ENCODE assay signal across 19 cellular contexts in genomic region chr1:10626781-10627410, GRCh38.
DNase-seq lines count a peak whose midpoint lies in the region; ATAC-seq, FAIRE-seq and TF ChIP-seq lines count a peak whose summit lies in the region.
"Had no signal": no experiment of that assay in that cellular context is flagged by ENCODE, and none has a peak within 500 bp of the region (broad histone marks: within the 10 kb centered on the region; RNA-seq: fewer than 3 reads in every experiment).

No MANE protein-coding gene starts in this region.

- no peaks in the 10 kb centered on the region for H4K20me1 ChIP-seq in HepG2 (ENCODE audit: insufficient read depth, low read length)

- H3K4me1 Mint-ChIP-seq in naive thymus-derived CD8-positive, alpha-beta T cell, result no peaks in the 10 kb centered on the region

- TF ChIP-seq POLR2A in right lobe of liver (IDR thresholded peaks at IDR 0.05) (no peak), HepG2 (IDR thresholded peaks at IDR 0.05; ENCODE audit: insufficient read depth in 1 of 2, low read depth in 2 of 2, low read length in 2 of 2) (no peak)

- CTCF ChIA-PET in HepG2 (lab: Yijun Ruan, JAX; ENCODE audit: low intra/inter-chr PET ratio, low total read pairs), result no interaction called here

- in situ Hi-C loops in HepG2 (cut with HindIII; ENCODE audit: extremely low pct_ligation_motif_present, low pct_unique_long_range_greater_than_20kb), result no loop called here

- intact Hi-C loops in right lobe of liver (cut with DNase I), result no loop called here
- intact Hi-C loops in HepG2 (cut with micrococcal nuclease; ENCODE audit: unreplicated experiment), result loop anchor here (10.0 kb wide), 1 partner anchor 112 kb away; no protein-coding TSS in a partner anchor
- intact Hi-C loops in posterior vena cava (cut with DNase I), result no loop called here
- intact Hi-C loops in aorta (cut with DNase I), result no loop called here

- H3K4me3 Mint-ChIP-seq in naive thymus-derived CD8-positive, alpha-beta T cell, result no peak overlapping the region
- H3K4me3 Mint-ChIP-seq: CD4-positive, alpha-beta T cell had no signal

- no peaks in the 10 kb centered on the region for H3K79me2 ChIP-seq in HepG2 (ENCODE audit: insufficient read depth, low read length)

- DNase-seq in right lobe of liver (peak in 2 of 3 donors; percentile 17 to 38), HepG2 (ENCODE audit: low spot score) (no peak), bronchial epithelial cell (ENCODE audit: low read depth) (peak; percentile 65), posterior vena cava (ENCODE audit: low spot score) (peak; percentile 41), aorta (peak; percentile 39 to 57), SW 1271 (lab: John Stamatoyannopoulos, UW) (no peak), UCSD-AML1 (lab: John Stamatoyannopoulos, UW; ENCODE audit: unreplicated experiment) (no peak)
- DNase-seq in naive thymus-derived CD8-positive, alpha-beta T cell, result no peak
- DNase-seq: DMS53; MV-4-11; NCI-H1417; NCI-H187 treated with DMSO at 0.1 percent for 48 hours; NCI-H446; NK-92 treated with Interleukin-12 subunit alpha and Interleukin-12 subunit beta, amount 100 ng/mL, for 24 hours; SIG-M5 had no signal

- no peaks in the 10 kb centered on the region for H3K9me3 Mint-ChIP-seq in naive thymus-derived CD8-positive, alpha-beta T cell
- H3K9me3 Mint-ChIP-seq: CD4-positive, alpha-beta T cell had no signal

- H3K4me1 ChIP-seq in right lobe of liver (peaks cover 0 to 26% (median 11%) of the 10 kb centered on the region in 4 donors), HepG2 (ENCODE audit: insufficient read depth, low read length) (peaks cover 10% of the 10 kb centered on the region), aorta (ENCODE audit: control insufficient read depth in 1 of 2, insufficient read depth in 2 of 2, low read length in 2 of 2) (no peaks in the 10 kb centered on the region)

- H3K9me3 ChIP-seq in right lobe of liver (no peaks in the 10 kb centered on the region), HepG2 (ENCODE audit: low read length) (no peaks in the 10 kb centered on the region), aorta (ENCODE audit: control insufficient read depth, low read length) (no peaks in the 10 kb centered on the region)

- no peak overlapping the region for H3K4me3 ChIP-seq in right lobe of liver
- no peak overlapping the region for H3K4me3 ChIP-seq in HepG2 (replicated peaks in 1 of 3; ENCODE audit: insufficient read depth in 1 of 3, low read depth in 2 of 3, low read length in 3 of 3)
- H3K4me3 ChIP-seq in bronchial epithelial cell (ENCODE audit: low read depth, low read length), result no peak overlapping the region
- H3K4me3 ChIP-seq in aorta (ENCODE audit: low read length in 2 of 2), result no peak overlapping the region
- H3K4me3 ChIP-seq: K562 had no signal

- no peak overlapping the region for H2AFZ ChIP-seq in HepG2 (ENCODE audit: low read length)

- no peak for ATAC-seq in right lobe of liver
- ATAC-seq in HepG2, result no peak
- ATAC-seq in aorta (ENCODE audit: low FRiP score), result no peak
- no peak for ATAC-seq in naive thymus-derived CD8-positive, alpha-beta T cell
- ATAC-seq: K562 had no signal

- WGBS in right lobe of liver (ENCODE audit: insufficient coverage, low coverage, low lambda C conversion rate, missing lambda C conversion rate), result 81% methylated on average over 14 of the region's 22 CpGs
- WGBS in HepG2 (ENCODE audit: low lambda C conversion rate), result 97% methylated on average over 22 of the region's 22 CpGs
- 90 to 93% methylated on average over 22 of the region's 22 CpGs for WGBS in aorta, 2 donors

- H3K4me2 ChIP-seq in HepG2 (ENCODE audit: low read depth, low read length), result no peak overlapping the region

- no peak for TF ChIP-seq CTCF in right lobe of liver (IDR thresholded peaks at IDR 0.05)
- TF ChIP-seq CTCF in HepG2 (CRISPR knock-in tag; IDR thresholded peaks at IDR 0.05), result no peak
- TF ChIP-seq CTCF in bronchial epithelial cell (IDR thresholded peaks at IDR 0.05; ENCODE audit: insufficient read depth, low read length, severe bottlenecking), result no peak

- H3K27ac Mint-ChIP-seq in naive thymus-derived CD8-positive, alpha-beta T cell, result no peak overlapping the region
- H3K27ac Mint-ChIP-seq: CD4-positive, alpha-beta T cell had no signal

- peaks cover 0 to 15% (median 2%) of the 10 kb centered on the region in 4 donors for H3K36me3 ChIP-seq in right lobe of liver
- H3K36me3 ChIP-seq in HepG2 (replicated peaks in 1 of 2; ENCODE audit: control insufficient read depth in 1 of 2, insufficient read depth in 2 of 2, low read length in 2 of 2), result peaks cover 12 to 18% of the 10 kb centered on the region in 2 experiments; a peak in 3 of 5 replicates
- peaks cover 10% of the 10 kb centered on the region for H3K36me3 ChIP-seq in bronchial epithelial cell (ENCODE audit: control insufficient read depth, insufficient read depth, low read length)
- no peaks in the 10 kb centered on the region for H3K36me3 ChIP-seq in aorta (ENCODE audit: control insufficient read depth in 1 of 2, insufficient read depth in 2 of 2, low read length in 1 of 2)

- BruUV-seq in HepG2 (replicated peaks; lab: Mats Ljungman, UMichigan), result no TSS peak

- no peaks in the 10 kb centered on the region for H3K27me3 Mint-ChIP-seq in naive thymus-derived CD8-positive, alpha-beta T cell
- H3K27me3 Mint-ChIP-seq: CD4-positive, alpha-beta T cell had no signal

- peaks cover 0 to 56% (median 16%) of the 10 kb centered on the region in 3 donors for H3K36me3 Mint-ChIP-seq in naive thymus-derived CD8-positive, alpha-beta T cell

- TF ChIP-seq EP300 in HepG2 (IDR thresholded peaks at IDR 0.05; ENCODE audit: low read depth in 2 of 2, low read length in 2 of 2) (no peak), HepG2 (CRISPR knock-in tag; IDR thresholded peaks at IDR 0.05; ENCODE audit: borderline replicate concordance) (no peak)

- H3K27ac ChIP-seq in right lobe of liver (no peak overlapping the region), HepG2 (ENCODE audit: extremely low read length, insufficient read depth, low read length) (no peak overlapping the region), aorta (ENCODE audit: low read depth in 1 of 2, low read length in 2 of 2) (no peak overlapping the region)

- H3K27me3 ChIP-seq in right lobe of liver (no peaks in the 10 kb centered on the region), HepG2 (ENCODE audit: control insufficient read depth in 1 of 2, insufficient read depth in 2 of 2, low read length in 2 of 2) (no peaks in the 10 kb centered on the region), bronchial epithelial cell (ENCODE audit: control insufficient read depth, insufficient read depth, low read length) (no peaks in the 10 kb centered on the region), aorta (ENCODE audit: control insufficient read depth in 1 of 2, insufficient read depth in 2 of 2, low read length in 1 of 2) (no peaks in the 10 kb centered on the region)

- FAIRE-seq in HepG2 (lab: Jason Lieb, UNC) (no peak), bronchial epithelial cell (lab: Jason Lieb, UNC) (no peak)
- FAIRE-seq: GM19239, H54, K562 had no signal

- TF ChIP-seq RAD21 in HepG2 (CRISPR knock-in tag; IDR thresholded peaks at IDR 0.05), result no peak

- no peak overlapping the region for H3K9ac ChIP-seq in HepG2 (ENCODE audit: insufficient read depth, low read depth, low read length)

- POLR2A ChIA-PET in HepG2 (lab: Yijun Ruan, JAX), result no interaction called here
- POLR2A ChIA-PET in naive thymus-derived CD8-positive, alpha-beta T cell (lab: Charles Lee), result interaction anchor here (0.6 kb wide), 1 partner anchor 124 kb away, joined by 5 read pairs; no protein-coding TSS in a partner anchor

TF ChIP-seq in HepG2, 621 proteins besides CTCF, POLR2A, EP300 and RAD21 (continues in another document):
- TF ChIP-seq, protein P1, sequence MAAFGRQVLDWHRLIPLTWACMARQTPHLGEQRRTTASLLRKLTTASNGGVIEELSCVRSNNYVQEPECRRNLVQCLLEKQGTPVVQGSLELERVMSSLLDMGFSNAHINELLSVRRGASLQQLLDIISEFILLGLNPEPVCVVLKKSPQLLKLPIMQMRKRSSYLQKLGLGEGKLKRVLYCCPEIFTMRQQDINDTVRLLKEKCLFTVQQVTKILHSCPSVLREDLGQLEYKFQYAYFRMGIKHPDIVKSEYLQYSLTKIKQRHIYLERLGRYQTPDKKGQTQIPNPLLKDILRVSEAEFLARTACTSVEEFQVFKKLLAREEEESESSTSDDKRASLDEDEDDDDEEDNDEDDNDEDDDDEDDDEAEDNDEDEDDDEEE (CRISPR knock-in tag; IDR thresholded peaks at IDR 0.05), result no peak
- TF ChIP-seq SRY (CRISPR knock-in tag; IDR thresholded peaks at IDR 0.05) (no peak), PATZ1 (CRISPR knock-in tag; IDR thresholded peaks at IDR 0.05) (no peak), MIER2 (CRISPR knock-in tag; IDR thresholded peaks at IDR 0.05) (no peak)

Comparison
In these comparisons a context has a peak if more than half of its experiments do, and no peak if none do; other contexts are left out.
1. DNase-seq: peak in right lobe of liver (2 of 3), bronchial epithelial cell (single experiment), posterior vena cava (single experiment) and aorta (2 of 2); none in HepG2 (single experiment), naive thymus-derived CD8-positive, alpha-beta T cell (0 of 10), SW 1271 (0 of 2) and UCSD-AML1 (single experiment).